In genomic region chr2:219388127-219388844, GRCh38 we compare ENCODE assay signal across 8 cellular contexts. TPM values are rescaled to one million over a fixed set of nuclear protein-coding genes. Genes with fewer than 3 reads are reported as not detected.
A peak's percentile ranks its signal among the peaks of the same experiment; 100 is the strongest.
DNase-seq lines count a peak whose midpoint lies in the region; ATAC-seq and TF ChIP-seq lines count a peak whose summit lies in the region.

No MANE protein-coding gene starts in this region.

- TF ChIP-seq CTCF in fibroblast of mammary gland (conservative IDR thresholded peaks at IDR 0.05; ENCODE audit: control insufficient read depth, insufficient read depth, low read depth, low read length): peak; percentile 17

- peak overlapping the region; percentile 81 for H3K27ac Mint-ChIP-seq in activated T-helper 17 cell treated with anti-CD3 and anti-CD28 coated beads, Interleukin-2, amount 50 U/mL, for 72 hours
- H3K27ac Mint-ChIP-seq in natural killer cell treated with Interleukin-12 subunit alpha and Interleukin-12 subunit beta and Interleukin-15 and Interleukin-18, amount 100 ng/mL, for 72 hours: peak overlapping the region; percentile 48 to 93

- no peaks in the 10 kb centered on the region for H3K4me1 Mint-ChIP-seq in activated T-helper 17 cell treated with anti-CD3 and anti-CD28 coated beads, Interleukin-2, amount 50 U/mL, for 72 hours
- H3K4me1 Mint-ChIP-seq in natural killer cell treated with Interleukin-12 subunit alpha and Interleukin-12 subunit beta and Interleukin-15 and Interleukin-18, amount 100 ng/mL, for 72 hours (ENCODE audit: low read depth in 2 of 2): peaks cover 12 to 15% of the 10 kb centered on the region in 2 donors

- H3K36me3 Mint-ChIP-seq in activated T-helper 17 cell treated with anti-CD3 and anti-CD28 coated beads, Interleukin-2, amount 50 U/mL, for 72 hours (ENCODE audit: low read depth): peaks cover 42% of the 10 kb centered on the region
- peaks cover 4% of the 10 kb centered on the region for H3K36me3 Mint-ChIP-seq in natural killer cell treated with Interleukin-12 subunit alpha and Interleukin-12 subunit beta and Interleukin-15 and Interleukin-18, amount 100 ng/mL, for 72 hours

- H3K27me3 Mint-ChIP-seq in activated T-helper 17 cell treated with anti-CD3 and anti-CD28 coated beads, Interleukin-2, amount 50 U/mL, for 72 hours: no peaks in the 10 kb centered on the region
- peaks cover 2 to 6% of the 10 kb centered on the region in 2 donors for H3K27me3 Mint-ChIP-seq in natural killer cell treated with Interleukin-12 subunit alpha and Interleukin-12 subunit beta and Interleukin-15 and Interleukin-18, amount 100 ng/mL, for 72 hours

- no peaks in the 10 kb centered on the region for H3K9me3 Mint-ChIP-seq in activated T-helper 17 cell treated with anti-CD3 and anti-CD28 coated beads, Interleukin-2, amount 50 U/mL, for 72 hours
- no peaks in the 10 kb centered on the region for H3K9me3 Mint-ChIP-seq in natural killer cell treated with Interleukin-12 subunit alpha and Interleukin-12 subunit beta and Interleukin-15 and Interleukin-18, amount 100 ng/mL, for 72 hours

- ATAC-seq in activated T-helper 17 cell treated with anti-CD3 and anti-CD28 coated beads, Interleukin-2, amount 50 U/mL, for 72 hours (replicated peaks): peak; percentile 83
- ATAC-seq in natural killer cell treated with Interleukin-12 subunit alpha and Interleukin-12 subunit beta and Interleukin-15 and Interleukin-18, amount 100 ng/mL, for 72 hours: peak; percentile 89 to 90

- peak overlapping the region; percentile 95 for H3K4me3 Mint-ChIP-seq in activated T-helper 17 cell treated with anti-CD3 and anti-CD28 coated beads, Interleukin-2, amount 50 U/mL, for 72 hours
- peak overlapping the region; percentile 94 for H3K4me3 Mint-ChIP-seq in natural killer cell treated with Interleukin-12 subunit alpha and Interleukin-12 subunit beta and Interleukin-15 and Interleukin-18, amount 100 ng/mL, for 72 hours

- peak overlapping the region; percentile 37 for H3K4me3 ChIP-seq in fibroblast of mammary gland (ENCODE audit: control insufficient read depth, low read depth, low read length)

- DNase-seq in EH (ENCODE audit: low read depth) (peak; percentile 96), H4 (ENCODE audit: low spot score) (peak; percentile 84), LHCN-M2 (ENCODE audit: low read depth) (peak; percentile 92), RPMI7951 (ENCODE audit: low read depth) (peak; percentile 94), fibroblast of mammary gland (ENCODE audit: low read depth) (peak; percentile 91)
- peak; percentile 98 for DNase-seq in natural killer cell treated with Interleukin-12 subunit alpha and Interleukin-12 subunit beta and Interleukin-15 and Interleukin-18, amount 100 ng/mL, for 72 hours (ENCODE audit: low spot score)
- DNase-seq in stimulated activated naive CD4-positive, alpha-beta T cell (lab: John Stamatoyannopoulos, UW): peak; percentile 97 to 100 (median 99)

RNA-seq across cellular contexts. Expression of gene DNPEP, which starts 0.6 kb away (rescaled TPM):
- 79.9 and 87.7 TPM in 2 replicates for total RNA-seq in H4 (2014; rRNA removed; shearing (Covaris generic))
- 55.0 and 63.7 TPM in 2 replicates for total RNA-seq in LHCN-M2 (2014; rRNA removed)
- polyA plus RNA-seq in LHCN-M2 (2012): 74.0 TPM
- total RNA-seq in RPMI7951 (2014; rRNA removed; shearing (Covaris generic)): 80.4 and 101 TPM in 2 replicates
- total RNA-seq in activated T-helper 17 cell treated with anti-CD3 and anti-CD28 coated beads, Interleukin-2, amount 50 U/mL, for 72 hours: 10 to 100 TPM; 80.9 to 99.6 TPM
- total RNA-seq in natural killer cell treated with Interleukin-12 subunit alpha and Interleukin-12 subunit beta and Interleukin-15 and Interleukin-18, amount 100 ng/mL, for 72 hours: 100 to 1,000 TPM in 1 of 2 donors, 10 to 100 TPM in 1; 85.3 to 116 TPM

RNA-seq across cellular contexts. Expression of gene DES, which starts 29.9 kb away (rescaled TPM):
- 0.68 and 1.2 TPM in 2 replicates for total RNA-seq in H4 (2014; rRNA removed; shearing (Covaris generic))
- total RNA-seq in LHCN-M2 (2014; rRNA removed): 863 and 1,551 TPM in 2 replicates
- polyA plus RNA-seq in LHCN-M2 (2012): 1,873 TPM
- 0.20 and 0.60 TPM in 2 replicates for total RNA-seq in RPMI7951 (2014; rRNA removed; shearing (Covaris generic))
- not detected for total RNA-seq in activated T-helper 17 cell treated with anti-CD3 and anti-CD28 coated beads, Interleukin-2, amount 50 U/mL, for 72 hours
- not detected for total RNA-seq in natural killer cell treated with Interleukin-12 subunit alpha and Interleukin-12 subunit beta and Interleukin-15 and Interleukin-18, amount 100 ng/mL, for 72 hours

RNA-seq across cellular contexts. Expression of gene SPEG, which starts 46.4 kb away (rescaled TPM):
- total RNA-seq in H4 (2014; rRNA removed; shearing (Covaris generic)): 2.5 and 3.7 TPM in 2 replicates
- 36.2 and 41.5 TPM in 2 replicates for total RNA-seq in LHCN-M2 (2014; rRNA removed)
- 36.6 TPM for polyA plus RNA-seq in LHCN-M2 (2012)
- total RNA-seq in RPMI7951 (2014; rRNA removed; shearing (Covaris generic)): 32.7 and 33.3 TPM in 2 replicates
- total RNA-seq in activated T-helper 17 cell treated with anti-CD3 and anti-CD28 coated beads, Interleukin-2, amount 50 U/mL, for 72 hours: 1 to 10 TPM in 1 of 2 donors, under 1 TPM in 1; 0.79 to 1.7 TPM
- under 1 TPM in 1 of 2 donors, not detected in 1; 0.86 TPM for total RNA-seq in natural killer cell treated with Interleukin-12 subunit alpha and Interleukin-12 subunit beta and Interleukin-15 and Interleukin-18, amount 100 ng/mL, for 72 hours

RNA-seq across cellular contexts. Expression of gene RESP18, which starts 55.7 kb away (rescaled TPM):
- not detected in 2 replicates for total RNA-seq in H4 (2014; rRNA removed; shearing (Covaris generic))
- not detected in 2 replicates for total RNA-seq in LHCN-M2 (2014; rRNA removed)
- polyA plus RNA-seq in LHCN-M2 (2012): not detected
- total RNA-seq in RPMI7951 (2014; rRNA removed; shearing (Covaris generic)): not detected in 2 replicates
- not detected for total RNA-seq in activated T-helper 17 cell treated with anti-CD3 and anti-CD28 coated beads, Interleukin-2, amount 50 U/mL, for 72 hours
- not detected for total RNA-seq in natural killer cell treated with Interleukin-12 subunit alpha and Interleukin-12 subunit beta and Interleukin-15 and Interleukin-18, amount 100 ng/mL, for 72 hours

Comparison
In these comparisons a context has a peak if more than half of its experiments do, and no peak if none do; other contexts are left out.
1. Peak in every context shown above with its lines: DNase-seq, ATAC-seq and H3K4me3 ChIP-seq.
2. RNA of gene DES, which starts 29.9 kb away (total RNA-seq): 863 to 1,551 TPM in LHCN-M2; 0.68 to 1.2 TPM in H4, 0.20 to 0.60 TPM in RPMI7951, not detected in natural killer cell treated with Interleukin-12 subunit alpha and Interleukin-12 subunit beta and Interleukin-15 and Interleukin-18, amount 100 ng/mL, for 72 hours and not detected in activated T-helper 17 cell treated with anti-CD3 and anti-CD28 coated beads, Interleukin-2, amount 50 U/mL, for 72 hours; every median in the first group is over 100 times any median in the second.